Comparison of ENCODE assay signal across 8 cellular contexts in genomic region chr19:55494172-55494761, GRCh38. TPM values are rescaled to one million over a fixed set of nuclear protein-coding genes. Genes with fewer than 3 reads are reported as not detected.
DNase-seq lines count a peak whose midpoint lies in the region; TF ChIP-seq lines count a peak whose summit lies in the region.
"Had no signal": no experiment of that assay in that cellular context is flagged by ENCODE, and none has a peak within 500 bp of the region (broad histone marks: within the 10 kb centered on the region; RNA-seq: fewer than 3 reads in every experiment).

No MANE protein-coding gene starts in this region.

- H4K91ac ChIP-seq in trophoblast cell (ENCODE audit: low read depth, low read length): no peak overlapping the region

- H3K36me3 ChIP-seq in trophoblast cell (ENCODE audit: control insufficient read depth in 1 of 2, insufficient read depth in 2 of 2, low read length in 2 of 2): peaks cover 18 to 24% of the 10 kb centered on the region in 2 experiments

- H2BK5ac ChIP-seq in trophoblast cell (ENCODE audit: low read depth, low read length, poor library complexity): no peak overlapping the region

- peak overlapping the region; percentile 3 for H3K18ac ChIP-seq in trophoblast cell (ENCODE audit: low read length)

- no peak overlapping the region for H3K9ac ChIP-seq in trophoblast cell (ENCODE audit: low read length)

- no peak overlapping the region for H3K27ac ChIP-seq in trophoblast cell (ENCODE audit: low read depth, low read length)

- H3K27me3 ChIP-seq in trophoblast cell (ENCODE audit: insufficient read depth, low read length): no peaks in the 10 kb centered on the region

- no peaks in the 10 kb centered on the region for H3K9me3 ChIP-seq in trophoblast cell (ENCODE audit: insufficient read depth, low read depth, low read length)

- H4K12ac ChIP-seq in trophoblast cell (ENCODE audit: low read depth, low read length): no peak overlapping the region

- peak overlapping the region; percentile 5 for H2AK5ac ChIP-seq in trophoblast cell (ENCODE audit: low read length)

- H3K79me2 ChIP-seq in trophoblast cell (ENCODE audit: control insufficient read depth, insufficient read depth, low read length, poor library complexity): no peaks in the 10 kb centered on the region

- H3K14ac ChIP-seq in trophoblast cell (ENCODE audit: low read length): peak overlapping the region; percentile 1

- H3K4me2 ChIP-seq in trophoblast cell (ENCODE audit: low read length): no peak overlapping the region

- no CpG with 5 or more reads among the region's 22 CpGs for WGBS in trophoblast cell (ENCODE audit: extremely low coverage, insufficient coverage, insufficient read length)

- peak; percentile 89 for DNase-seq in EH (ENCODE audit: low read depth)
- peak; percentile 84 to 94 for DNase-seq in cardiac fibroblast (ENCODE audit: low read depth in 2 of 2)
- no peak for DNase-seq in trophoblast cell
- DNase-seq in NCI-H1048 (lab: John Stamatoyannopoulos, UW): no peak
- DNase-seq in NCI-H345 (lab: John Stamatoyannopoulos, UW): no peak
- no peak for DNase-seq in stimulated activated CD4-positive, alpha-beta T cell treated with anti-CD3 and anti-CD28 coated beads, Interleukin-15, amount 100 ng/mL, for 24 hours

- no peak overlapping the region for H2BK120ac ChIP-seq in trophoblast cell (ENCODE audit: insufficient read depth, low read length, poor library complexity)

- H3K4ac ChIP-seq in trophoblast cell (ENCODE audit: low read depth, low read length): no peak overlapping the region

- no peak overlapping the region for H2BK12ac ChIP-seq in trophoblast cell (ENCODE audit: low read length)

- H3K4me1 ChIP-seq in trophoblast cell (ENCODE audit: control insufficient read depth in 1 of 2, insufficient read depth in 2 of 2, low read length in 2 of 2): peaks cover 18 to 24% of the 10 kb centered on the region in 2 experiments

- H4K8ac ChIP-seq in trophoblast cell (ENCODE audit: low read depth, low read length): no peak overlapping the region

- H3K4me3 ChIP-seq in cardiac fibroblast (replicated peaks in 1 of 2; ENCODE audit: low read depth in 2 of 2, low read length in 2 of 2) (peak overlapping the region; percentile 44 to 62), trophoblast cell (ENCODE audit: low read depth, low read length) (no peak overlapping the region)

- peaks cover 5% of the 10 kb centered on the region for H3K79me1 ChIP-seq in trophoblast cell (ENCODE audit: low read length)

- H3K23ac ChIP-seq in trophoblast cell (ENCODE audit: low read length): no peak overlapping the region

- H2AFZ ChIP-seq in trophoblast cell (ENCODE audit: insufficient read depth, low read length, poor library complexity): no peak overlapping the region

- TF ChIP-seq CTCF in cardiac fibroblast (IDR thresholded peaks at IDR 0.05; ENCODE audit: low read depth, low read length): no peak

RNA-seq across cellular contexts. Expression of gene SSC5D, which starts 6.0 kb away (rescaled TPM):
- polyA plus RNA-seq in trophoblast cell (2013): 24.2 and 24.4 TPM in 2 replicates

RNA-seq across cellular contexts. Expression of gene NAT14, which starts 9.3 kb away (rescaled TPM):
- polyA plus RNA-seq in trophoblast cell (2013): 108 and 109 TPM in 2 replicates

RNA-seq across cellular contexts. Expression of gene ZNF628, which starts 17.9 kb away (rescaled TPM):
- 12.6 and 14.5 TPM in 2 replicates for polyA plus RNA-seq in trophoblast cell (2013)

RNA-seq across cellular contexts. Expression of gene C19orf85, which starts 29.7 kb away (rescaled TPM):
- polyA plus RNA-seq in trophoblast cell (2013): not detected in 2 replicates
- polyA plus RNA-seq: adipose tissue, thymus had no signal

RNA-seq across cellular contexts. Expression of gene ISOC2, which starts 32.8 kb away (rescaled TPM):
- 20.4 and 20.9 TPM in 2 replicates for polyA plus RNA-seq in trophoblast cell (2013)

Comparison
In these comparisons a context has a peak if more than half of its experiments do, and no peak if none do; other contexts are left out.
1. DNase-seq: peak in EH (single experiment) and cardiac fibroblast (2 of 2); none in trophoblast cell (0 of 2), NCI-H1048 (single experiment), NCI-H345 (single experiment) and stimulated activated CD4-positive, alpha-beta T cell treated with anti-CD3 and anti-CD28 coated beads, Interleukin-15, amount 100 ng/mL, for 24 hours (single experiment).